ENCODE assay signal across 17 cellular contexts in genomic region chr1:101217148-101217547, GRCh38. TPM values are rescaled to one million over a fixed set of nuclear protein-coding genes. Genes with fewer than 3 reads are reported as not detected.
DNase-seq lines count a peak whose midpoint lies in the region; ATAC-seq and TF ChIP-seq lines count a peak whose summit lies in the region.
"Had no signal": no experiment of that assay in that cellular context is flagged by ENCODE, and none has a peak within 500 bp of the region (broad histone marks: within the 10 kb centered on the region; RNA-seq: fewer than 3 reads in every experiment).

No MANE protein-coding gene starts in this region.

- ATAC-seq in Right ventricle myocardium inferior = peak; percentile 51
- ATAC-seq in left cardiac atrium = no peak
- no peak for ATAC-seq in activated T-helper 17 cell treated with anti-CD3 and anti-CD28 coated beads, Interleukin-2, amount 50 U/mL, for 72 hours (replicated peaks)
- no peak for ATAC-seq in stimulated activated effector memory CD8-positive, alpha-beta T cell treated with anti-CD3 and anti-CD28 coated beads, Interleukin-12 subunit alpha, Interleukin-12 subunit beta, amount 100 ng/mL, for 72 hours
- ATAC-seq in HG03439 (IDR thresholded peaks at IDR 0.05; ENCODE audit: unreplicated experiment) = no peak
- ATAC-seq: A549, K562, SK-N-SH treated with all-trans-retinoic acid at 6 μM for 48 hours had no signal

- no peaks in the 10 kb centered on the region for H3K36me3 Mint-ChIP-seq in activated T-helper 17 cell treated with anti-CD3 and anti-CD28 coated beads, Interleukin-2, amount 50 U/mL, for 72 hours (ENCODE audit: low read depth)
- no peaks in the 10 kb centered on the region for H3K36me3 Mint-ChIP-seq in mesothelial cell of epicardium
- H3K36me3 Mint-ChIP-seq in stimulated activated effector memory CD8-positive, alpha-beta T cell treated with anti-CD3 and anti-CD28 coated beads, Interleukin-12 subunit alpha, Interleukin-12 subunit beta, amount 100 ng/mL, for 72 hours = no peaks in the 10 kb centered on the region

- DNase-seq in Right ventricle myocardium inferior (ENCODE audit: missing footprints) (no peak), left cardiac atrium (no peak), mesothelial cell of epicardium (ENCODE audit: low spot score in 2 of 2, unreplicated experiment in 2 of 2) (no peak), NCI-H2196 treated with DMSO at 0.1 percent for 48 hours (lab: John Stamatoyannopoulos, UW; ENCODE audit: unreplicated experiment) (no peak), SHP77 treated with DMSO at 0.1 percent for 48 hours (lab: John Stamatoyannopoulos, UW) (no peak)
- no peak for DNase-seq in stimulated activated effector memory CD8-positive, alpha-beta T cell treated with anti-CD3 and anti-CD28 coated beads, Interleukin-12 subunit alpha, Interleukin-12 subunit beta, amount 100 ng/mL, for 72 hours (ENCODE audit: low spot score in 2 of 2)
- DNase-seq: Caco-2; CD4-positive, alpha-beta T cell; EL; NCI-H1694; NK-92 treated with Interleukin-12 subunit alpha and Interleukin-12 subunit beta, amount 100 ng/mL, for 24 hours; SIG-M5 had no signal

- no peak for TF ChIP-seq CTCF in mesothelial cell of epicardium (IDR thresholded peaks at IDR 0.05; ENCODE audit: unreplicated experiment)

- H3K9me3 Mint-ChIP-seq in activated T-helper 17 cell treated with anti-CD3 and anti-CD28 coated beads, Interleukin-2, amount 50 U/mL, for 72 hours = no peaks in the 10 kb centered on the region
- H3K9me3 Mint-ChIP-seq in mesothelial cell of epicardium = peaks cover 3% of the 10 kb centered on the region
- no peaks in the 10 kb centered on the region for H3K9me3 Mint-ChIP-seq in stimulated activated effector memory CD8-positive, alpha-beta T cell treated with anti-CD3 and anti-CD28 coated beads, Interleukin-12 subunit alpha, Interleukin-12 subunit beta, amount 100 ng/mL, for 72 hours

- intact Hi-C loops in Right ventricle myocardium inferior (cut with DNase I) = no loop called here
- intact Hi-C loops in left cardiac atrium (cut with DNase I) = no loop called here

- H3K4me3 Mint-ChIP-seq in activated T-helper 17 cell treated with anti-CD3 and anti-CD28 coated beads, Interleukin-2, amount 50 U/mL, for 72 hours = peak overlapping the region; percentile 9
- H3K4me3 Mint-ChIP-seq in mesothelial cell of epicardium = no peak overlapping the region
- H3K4me3 Mint-ChIP-seq in stimulated activated effector memory CD8-positive, alpha-beta T cell treated with anti-CD3 and anti-CD28 coated beads, Interleukin-12 subunit alpha, Interleukin-12 subunit beta, amount 100 ng/mL, for 72 hours = no peak overlapping the region
- H3K4me3 Mint-ChIP-seq: CD4-positive, alpha-beta T cell had no signal

- peaks cover 13% of the 10 kb centered on the region for H3K4me1 Mint-ChIP-seq in activated T-helper 17 cell treated with anti-CD3 and anti-CD28 coated beads, Interleukin-2, amount 50 U/mL, for 72 hours
- H3K4me1 Mint-ChIP-seq in mesothelial cell of epicardium = peaks cover 18% of the 10 kb centered on the region
- peaks cover 29% of the 10 kb centered on the region for H3K4me1 Mint-ChIP-seq in stimulated activated effector memory CD8-positive, alpha-beta T cell treated with anti-CD3 and anti-CD28 coated beads, Interleukin-12 subunit alpha, Interleukin-12 subunit beta, amount 100 ng/mL, for 72 hours

- H3K27me3 Mint-ChIP-seq in activated T-helper 17 cell treated with anti-CD3 and anti-CD28 coated beads, Interleukin-2, amount 50 U/mL, for 72 hours = no peaks in the 10 kb centered on the region
- no peaks in the 10 kb centered on the region for H3K27me3 Mint-ChIP-seq in mesothelial cell of epicardium (ENCODE audit: low read depth)
- H3K27me3 Mint-ChIP-seq: CD4-positive, alpha-beta T cell had no signal

- no peak overlapping the region for H3K27ac Mint-ChIP-seq in activated T-helper 17 cell treated with anti-CD3 and anti-CD28 coated beads, Interleukin-2, amount 50 U/mL, for 72 hours
- H3K27ac Mint-ChIP-seq in mesothelial cell of epicardium = peak overlapping the region; percentile 70
- H3K27ac Mint-ChIP-seq in stimulated activated effector memory CD8-positive, alpha-beta T cell treated with anti-CD3 and anti-CD28 coated beads, Interleukin-12 subunit alpha, Interleukin-12 subunit beta, amount 100 ng/mL, for 72 hours = peak overlapping the region; percentile 11
- H3K27ac Mint-ChIP-seq: CD4-positive, alpha-beta T cell had no signal

RNA-seq across cellular contexts. Expression of gene S1PR1, which starts 19.7 kb away (rescaled TPM):
- total RNA-seq in Right ventricle myocardium inferior = 58.5 TPM
- total RNA-seq in left cardiac atrium = 10 to 100 TPM; 69.3 to 85.3 TPM
- 100 to 1,000 TPM; 147 to 170 TPM for total RNA-seq in activated T-helper 17 cell treated with anti-CD3 and anti-CD28 coated beads, Interleukin-2, amount 50 U/mL, for 72 hours
- 21.5 to 25.5 TPM (median 23.5 TPM) in 3 replicates for total RNA-seq in mesothelial cell of epicardium
- total RNA-seq: Caco-2 had no signal
